Comparison of ENCODE assay signal across 24 cellular contexts in the genomic region with DNA sequence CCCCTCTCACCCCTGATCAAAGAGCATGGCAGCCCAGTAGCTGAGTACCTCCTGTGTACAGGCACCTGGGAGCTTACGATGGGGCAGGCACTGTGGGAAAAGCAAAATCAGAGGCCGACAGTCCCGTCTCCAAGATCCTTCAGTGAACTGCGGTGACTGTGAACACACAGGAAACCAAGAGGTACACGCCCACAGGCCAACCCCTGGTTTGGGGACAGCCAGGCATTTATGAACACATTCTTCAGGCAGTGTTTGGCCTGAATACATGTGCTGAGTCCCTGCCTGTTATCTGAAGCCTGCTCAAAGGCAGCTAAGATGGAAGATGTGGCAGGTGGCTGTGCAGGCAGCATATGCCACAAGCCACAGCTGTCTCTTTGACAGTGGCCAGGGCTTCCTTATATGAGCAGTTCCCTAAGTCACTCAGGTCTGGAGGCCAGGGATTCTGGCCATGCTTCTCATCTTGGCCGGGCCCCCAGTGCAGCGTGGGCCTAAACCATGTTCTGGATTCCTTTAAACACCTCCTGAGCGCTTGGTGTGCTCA.
DNase-seq lines count a peak whose midpoint lies in the region; ATAC-seq, FAIRE-seq and TF ChIP-seq lines count a peak whose summit lies in the region.
"Had no signal": no experiment of that assay in that cellular context is flagged by ENCODE, and none has a peak within 500 bp of the region (broad histone marks: within the 10 kb centered on the region; RNA-seq: fewer than 3 reads in every experiment).

No MANE protein-coding gene starts in this region.

- no TSS peak for BruUV-seq in K562 (replicated peaks; lab: Mats Ljungman, UMichigan)

- no peak for TF ChIP-seq RAD21 in K562 (CRISPR knock-in tag; conservative IDR thresholded peaks at IDR 0.05 in 1 of 2, IDR thresholded peaks at IDR 0.05 in 1 of 2)

- H3K27me3 Mint-ChIP-seq in glutamatergic neuron (ENCODE audit: unreplicated experiment) (peaks cover 8% of the 10 kb centered on the region), neural progenitor cell (ENCODE audit: insufficient read depth, low read depth) (peaks cover 5% of the 10 kb centered on the region)
- H3K27me3 Mint-ChIP-seq: CD4-positive, CD25-positive, alpha-beta regulatory T cell had no signal

- DNase-seq in K562 (ENCODE audit: extremely low read depth in 1 of 4, low spot score in 3 of 4) (no peak), glutamatergic neuron (no peak), neuronal stem cell (ENCODE audit: low spot score) (no peak), neural progenitor cell (ENCODE audit: low spot score) (no peak), HAP-1 (ENCODE audit: low spot score in 2 of 2) (no peak), urothelium cell line (ENCODE audit: low spot score) (no peak)
- DNase-seq: ACHN; BE2C; CD4-positive, CD25-positive, alpha-beta regulatory T cell; CD8-positive, alpha-beta memory T cell; COR-L47; DMS 273 treated with DMSO at 0.1 percent for 48 hours; DMS53; GM23248; HFFc6; IMR-90 had no signal

- H3K36me3 ChIP-seq in K562 (ENCODE audit: control insufficient read depth, insufficient read depth, low read length) (no peaks in the 10 kb centered on the region), neuronal stem cell (replicated peaks in 1 of 2; ENCODE audit: control insufficient read depth in 2 of 2, insufficient read depth in 2 of 2, low read length in 2 of 2) (no peaks in the 10 kb centered on the region), neural progenitor cell (no peaks in the 10 kb centered on the region), HAP-1 (replicated peaks) (no peaks in the 10 kb centered on the region)
- H3K36me3 ChIP-seq: BE2C had no signal

- no peak overlapping the region for H4K8ac ChIP-seq in neuronal stem cell (ENCODE audit: low read depth, low read length)

- H4K20me1 ChIP-seq in K562 (replicated peaks; ENCODE audit: control insufficient read depth, insufficient read depth, low read length) (no peaks in the 10 kb centered on the region), neural progenitor cell (ENCODE audit: low read depth) (no peaks in the 10 kb centered on the region)

- in situ Hi-C loops in K562 (cut with MboI) (no loop called here), HAP-1 (cut with MboI; ENCODE audit: low sequenced_read_pairs) (no loop called here)

- no peaks in the 10 kb centered on the region for H3K36me3 Mint-ChIP-seq in glutamatergic neuron (ENCODE audit: unreplicated experiment)
- no peaks in the 10 kb centered on the region for H3K36me3 Mint-ChIP-seq in neural progenitor cell
- H3K36me3 Mint-ChIP-seq: CD4-positive, CD25-positive, alpha-beta regulatory T cell; CD8-positive, alpha-beta memory T cell had no signal

- no peaks in the 10 kb centered on the region for H3K9me1 ChIP-seq in K562 (ENCODE audit: control insufficient read depth, insufficient read depth, low read length)

- FAIRE-seq in K562 (lab: Jason Lieb, UNC) (no peak), urothelium cell line (lab: Jason Lieb, UNC) (no peak)
- FAIRE-seq: A204.1, G401.6, GM12892, GM18507, H54, HTR-8/SVneo had no signal

- intact Hi-C loops in K562 (cut with micrococcal nuclease): no loop called here

- no peaks in the 10 kb centered on the region for H3F3A ChIP-seq in neural progenitor cell (ENCODE audit: low read depth)

- H3K4ac ChIP-seq in neuronal stem cell (ENCODE audit: low read length): no peak overlapping the region

- H2BK12ac ChIP-seq in neuronal stem cell (ENCODE audit: low read length): peak overlapping the region; percentile 1

- 7% methylated on average over 7 of the region's 8 CpGs for WGBS in K562 (ENCODE audit: insufficient coverage, low coverage, missing lambda C conversion rate)
- no CpG with 5 or more reads among the region's 8 CpGs for WGBS in neuronal stem cell (ENCODE audit: extremely low coverage in 2 of 2, insufficient read length in 2 of 2, insufficient replicate concordance in 1 of 2), 2 donors

- H3K27me3 ChIP-seq in K562 (ENCODE audit: control insufficient read depth in 2 of 2, insufficient read depth in 2 of 2, low read length in 2 of 2) (peaks cover 14 to 44% of the 10 kb centered on the region in 2 experiments; a peak in 4 of 5 replicates), neuronal stem cell (ENCODE audit: control insufficient read depth in 3 of 3, insufficient read depth in 3 of 3, low read depth in 1 of 3, low read length in 3 of 3) (no peaks in the 10 kb centered on the region), neural progenitor cell (no peaks in the 10 kb centered on the region), HAP-1 (ENCODE audit: low read depth) (no peaks in the 10 kb centered on the region)
- H3K27me3 ChIP-seq: BE2C had no signal

- H2AK5ac ChIP-seq in neuronal stem cell (ENCODE audit: low read depth, low read length): peak overlapping the region; percentile 48

- TF ChIP-seq CTCF in K562 (IDR thresholded peaks at IDR 0.05 in 2 of 3, conservative IDR thresholded peaks at IDR 0.05 in 1 of 3; ENCODE audit: insufficient read depth in 2 of 3, low read depth in 1 of 3, low read length in 3 of 3) (no peak), glutamatergic neuron (IDR thresholded peaks at IDR 0.05; ENCODE audit: partially characterized antibody, unreplicated experiment) (no peak), neural progenitor cell (IDR thresholded peaks at IDR 0.05) (no peak)

- peaks cover 8 to 10% of the 10 kb centered on the region in 2 experiments for H3K4me1 ChIP-seq in K562 (replicated peaks in 1 of 2; ENCODE audit: control insufficient read depth in 2 of 2, insufficient read depth in 2 of 2, low read length in 2 of 2)
- peaks cover 0 to 10% of the 10 kb centered on the region in 2 donors for H3K4me1 ChIP-seq in neuronal stem cell (ENCODE audit: control insufficient read depth in 2 of 2, insufficient read depth in 1 of 2, low read depth in 1 of 2, low read length in 2 of 2)
- peaks cover 7% of the 10 kb centered on the region for H3K4me1 ChIP-seq in neural progenitor cell
- no peaks in the 10 kb centered on the region for H3K4me1 ChIP-seq in HAP-1
- H3K4me1 ChIP-seq: BE2C had no signal

- no peak overlapping the region for H3K9ac ChIP-seq in K562 (ENCODE audit: insufficient read depth in 1 of 2, low read depth in 2 of 2, low read length in 2 of 2)
- H3K9ac ChIP-seq in neuronal stem cell (ENCODE audit: low read depth, low read length, poor library complexity): no peak overlapping the region
- no peak overlapping the region for H3K9ac ChIP-seq in neural progenitor cell
- H3K9ac ChIP-seq: GM23248 had no signal

- H2AFZ ChIP-seq in K562 (ENCODE audit: low read depth, low read length) (0 out of 2 replicates have a peak overlapping the region, but pooled peaks have one; percentile 8), neuronal stem cell (ENCODE audit: low read length) (no peak overlapping the region), neural progenitor cell (replicated peaks) (no peak overlapping the region)
- H2AFZ ChIP-seq: GM23248 had no signal

- peaks cover 31% of the 10 kb centered on the region for H3K4me1 Mint-ChIP-seq in glutamatergic neuron (ENCODE audit: low read depth, unreplicated experiment)
- H3K4me1 Mint-ChIP-seq in neural progenitor cell: peaks cover 13% of the 10 kb centered on the region
- H3K4me1 Mint-ChIP-seq: CD4-positive, CD25-positive, alpha-beta regulatory T cell; CD8-positive, alpha-beta memory T cell had no signal

- H4K91ac ChIP-seq in neuronal stem cell (ENCODE audit: low read depth, low read length, poor library complexity): no peak overlapping the region

- H2BK5ac ChIP-seq in neuronal stem cell (ENCODE audit: low read length): no peak overlapping the region

- no peak overlapping the region for H3K23ac ChIP-seq in neuronal stem cell (ENCODE audit: low read depth, low read length, poor library complexity)

- POLR2A ChIA-PET in K562 (lab: Yijun Ruan, JAX): interaction anchor here (0.7 kb wide), 1 partner anchor 27 kb away, joined by 3 read pairs; no protein-coding TSS in a partner anchor

- no peak overlapping the region for H2BK120ac ChIP-seq in neuronal stem cell (ENCODE audit: low read depth, low read length)

- TF ChIP-seq EP300 in K562 (IDR thresholded peaks at IDR 0.05; ENCODE audit: low read length): no peak

- H3K79me2 ChIP-seq in K562 (ENCODE audit: control insufficient read depth, insufficient read depth, low read length) (no peaks in the 10 kb centered on the region), neural progenitor cell (ENCODE audit: low read depth) (no peaks in the 10 kb centered on the region)

- H3K4me3 Mint-ChIP-seq in glutamatergic neuron (ENCODE audit: unreplicated experiment) (no peak overlapping the region), neural progenitor cell (no peak overlapping the region)
- H3K4me3 Mint-ChIP-seq: CD4-positive, CD25-positive, alpha-beta regulatory T cell; CD8-positive, alpha-beta memory T cell; HFFc6 had no signal

- no peaks in the 10 kb centered on the region for H3K79me1 ChIP-seq in neuronal stem cell (ENCODE audit: low read depth, low read length)

- H3K27ac Mint-ChIP-seq in glutamatergic neuron (ENCODE audit: unreplicated experiment) (peak overlapping the region; percentile 60), neural progenitor cell (no peak overlapping the region)
- H3K27ac Mint-ChIP-seq: CD4-positive, CD25-positive, alpha-beta regulatory T cell; CD8-positive, alpha-beta memory T cell; HFFc6 had no signal

- CTCF ChIA-PET in K562 (lab: Yijun Ruan, JAX; ENCODE audit: low intra/inter-chr PET ratio): no interaction called here

- no peak for ATAC-seq in K562
- ATAC-seq in HG02970 (IDR thresholded peaks at IDR 0.05; ENCODE audit: low FRiP score, unreplicated experiment): no peak
- ATAC-seq: HCT116 had no signal

- no peak overlapping the region for H3K14ac ChIP-seq in neuronal stem cell (ENCODE audit: low read length)

- H3K9me3 ChIP-seq in K562 (replicated peaks; ENCODE audit: control insufficient read depth, insufficient read depth, low read depth, low read length) (no peaks in the 10 kb centered on the region), neuronal stem cell (replicated peaks in 1 of 2; ENCODE audit: control insufficient read depth in 2 of 2, insufficient read depth in 1 of 2, low read depth in 1 of 2, low read length in 2 of 2) (no peaks in the 10 kb centered on the region), neural progenitor cell (ENCODE audit: low read depth) (no peaks in the 10 kb centered on the region), HAP-1 (0 out of 2 replicates have a peak, but pooled peaks cover 3% of the 10 kb centered on the region)
- H3K9me3 ChIP-seq: BE2C had no signal

- no peak for TF ChIP-seq POLR2A in K562 (conservative IDR thresholded peaks at IDR 0.05)

- H3K4me2 ChIP-seq in K562 (ENCODE audit: insufficient read depth, low read length) (no peak overlapping the region), neuronal stem cell (ENCODE audit: insufficient read depth, low read length, poor library complexity, severe bottlenecking) (no peak overlapping the region), neural progenitor cell (no peak overlapping the region)

- no peak overlapping the region for H3K4me3 ChIP-seq in K562
- H3K4me3 ChIP-seq in neuronal stem cell (ENCODE audit: low read length in 2 of 2): no peak overlapping the region
- H3K4me3 ChIP-seq in neural progenitor cell: no peak overlapping the region
- no peak overlapping the region for H3K4me3 ChIP-seq in HAP-1
- H3K4me3 ChIP-seq: GM23248 had no signal

- H3K27ac ChIP-seq in K562 (ENCODE audit: extremely low read depth, low read depth, low read length) (no peak overlapping the region), neuronal stem cell (replicated peaks; ENCODE audit: low read length) (no peak overlapping the region), neural progenitor cell (no peak overlapping the region)
- H3K27ac ChIP-seq: GM23248 had no signal

- H2BK15ac ChIP-seq in neuronal stem cell (ENCODE audit: low read length): peak overlapping the region; percentile 60

- H3K18ac ChIP-seq in neuronal stem cell (ENCODE audit: low read length): peak overlapping the region; percentile 72

- peaks cover 12% of the 10 kb centered on the region for H3K9me3 Mint-ChIP-seq in glutamatergic neuron (ENCODE audit: unreplicated experiment)
- peaks cover 4% of the 10 kb centered on the region for H3K9me3 Mint-ChIP-seq in neural progenitor cell
- H3K9me3 Mint-ChIP-seq: CD4-positive, CD25-positive, alpha-beta regulatory T cell; HFFc6 had no signal
